ENCODE assay signal across 8 cellular contexts in the genomic region with DNA sequence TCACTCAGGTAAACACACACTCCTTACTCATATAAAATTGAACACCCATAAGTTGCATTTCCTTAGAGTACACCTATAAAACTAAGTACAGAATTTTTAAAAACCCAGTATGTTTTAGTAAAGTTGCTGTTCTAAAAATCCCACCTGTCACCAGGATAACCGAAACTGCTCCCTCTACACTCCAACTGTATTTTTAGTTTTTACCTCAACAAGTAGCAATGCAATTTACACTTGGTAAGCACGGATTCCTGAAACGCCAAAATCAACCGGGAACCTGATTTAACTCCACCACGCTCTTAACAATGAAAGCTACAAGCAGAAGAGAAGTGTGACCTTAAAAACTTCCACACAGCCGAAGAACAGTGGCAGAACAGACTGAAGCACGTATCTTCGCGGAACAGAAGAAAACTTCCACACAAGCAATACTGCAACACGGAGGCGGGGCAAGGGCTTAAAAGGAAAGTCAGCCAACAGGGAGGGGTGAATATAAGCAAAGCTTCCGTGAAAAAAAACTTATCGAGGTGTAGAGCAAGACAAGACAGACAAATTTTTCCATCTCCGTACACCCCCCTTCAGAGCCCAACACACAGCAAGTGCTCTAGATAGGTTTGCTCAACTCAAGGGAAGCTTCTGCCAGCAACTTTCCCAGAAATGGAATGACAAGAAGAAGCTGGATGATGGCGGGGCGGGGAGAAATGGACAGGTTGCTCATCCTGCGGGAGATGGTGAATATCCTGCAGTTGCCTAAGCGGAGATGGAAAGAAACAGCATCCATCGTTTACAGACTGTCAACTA. TPM values are rescaled to one million over a fixed set of nuclear protein-coding genes. Genes with fewer than 3 reads are reported as not detected.
DNase-seq lines count a peak whose midpoint lies in the region; ATAC-seq and TF ChIP-seq lines count a peak whose summit lies in the region.

No MANE protein-coding gene starts in this region.

- H3K4me1 ChIP-seq in neuron (ENCODE audit: insufficient read depth, low read length): peaks cover 7% of the 10 kb centered on the region

- peak overlapping the region; percentile 81 for H3K27ac Mint-ChIP-seq in activated T-helper 1 cell treated with anti-CD3 and anti-CD28 coated beads, Interleukin-12 subunit alpha, Interleukin-12 subunit beta, Interleukin-2, Interleukin-4 antibody, amounts not matched to agents 30 ng/mL and 10 ng/mL and 1 ng/mL, durations not matched to agents 14 hours and 24 hours and 36 hours

- no peak for TF ChIP-seq CTCF in fibroblast of pulmonary artery (IDR thresholded peaks at IDR 0.05; ENCODE audit: low read length, missing control alignments)

- H2AFZ ChIP-seq in neuron (ENCODE audit: low read depth, low read length): no peak overlapping the region

- ATAC-seq in HG02610 (IDR thresholded peaks at IDR 0.05; ENCODE audit: unreplicated experiment): no peak

- H3K36me3 ChIP-seq in neuron (ENCODE audit: insufficient read depth, low read length): peaks cover 5% of the 10 kb centered on the region

- DNase-seq in NCI-H2227 (lab: John Stamatoyannopoulos, UW; ENCODE audit: unreplicated experiment): peak; percentile 24
- no peak for DNase-seq in NCI-H2227 treated with DMSO at 0.1 percent for 48 hours (lab: John Stamatoyannopoulos, UW)
- DNase-seq in activated T-helper 1 cell treated with anti-CD3 and anti-CD28 coated beads, Interleukin-12 subunit alpha, Interleukin-12 subunit beta, Interleukin-2, Interleukin-4 antibody, amounts not matched to agents 30 ng/mL and 10 ng/mL and 1 ng/mL, durations not matched to agents 14 hours and 24 hours and 36 hours (ENCODE audit: low spot score): peak; percentile 66
- DNase-seq in fibroblast of pulmonary artery (ENCODE audit: low read depth): peak; percentile 62
- peak in 28 of 49 donors; percentile 4 to 67 (median 24) for DNase-seq in substantia nigra (lab: John Stamatoyannopoulos, UW)

- H3K27me3 Mint-ChIP-seq in activated T-helper 1 cell treated with anti-CD3 and anti-CD28 coated beads, Interleukin-12 subunit alpha, Interleukin-12 subunit beta, Interleukin-2, Interleukin-4 antibody, amounts not matched to agents 30 ng/mL and 10 ng/mL and 1 ng/mL, durations not matched to agents 14 hours and 24 hours and 36 hours (ENCODE audit: insufficient read depth): peaks cover 4% of the 10 kb centered on the region

- H3K4me1 Mint-ChIP-seq in activated T-helper 1 cell treated with anti-CD3 and anti-CD28 coated beads, Interleukin-12 subunit alpha, Interleukin-12 subunit beta, Interleukin-2, Interleukin-4 antibody, amounts not matched to agents 30 ng/mL and 10 ng/mL and 1 ng/mL, durations not matched to agents 14 hours and 24 hours and 36 hours (ENCODE audit: low read depth): peaks cover 50% of the 10 kb centered on the region

- peaks cover 22% of the 10 kb centered on the region for H3K36me3 Mint-ChIP-seq in activated T-helper 1 cell treated with anti-CD3 and anti-CD28 coated beads, Interleukin-12 subunit alpha, Interleukin-12 subunit beta, Interleukin-2, Interleukin-4 antibody, amounts not matched to agents 30 ng/mL and 10 ng/mL and 1 ng/mL, durations not matched to agents 14 hours and 24 hours and 36 hours (ENCODE audit: low read depth)

- H3K4me3 ChIP-seq in fibroblast of pulmonary artery (replicated peaks; ENCODE audit: low read depth, low read length) (peak overlapping the region; percentile 89), neuron (ENCODE audit: low read length) (peak overlapping the region; percentile 79)

- peak overlapping the region; percentile 27 for H3K27ac ChIP-seq in substantia nigra (ENCODE audit: low read depth, low read length, poor library complexity, severe bottlenecking)

- H3K9me3 Mint-ChIP-seq in activated T-helper 1 cell treated with anti-CD3 and anti-CD28 coated beads, Interleukin-12 subunit alpha, Interleukin-12 subunit beta, Interleukin-2, Interleukin-4 antibody, amounts not matched to agents 30 ng/mL and 10 ng/mL and 1 ng/mL, durations not matched to agents 14 hours and 24 hours and 36 hours: no peaks in the 10 kb centered on the region

- intact Hi-C loops in activated T-helper 1 cell treated with anti-CD3 and anti-CD28 coated beads, Interleukin-12 subunit alpha, Interleukin-12 subunit beta, Interleukin-2, Interleukin-4 antibody, amounts not matched to agents 30 ng/mL and 10 ng/mL and 1 ng/mL, durations not matched to agents 14 hours and 24 hours and 36 hours (cut with micrococcal nuclease): loop anchor here (1.0 to 10.0 kb wide), 7 partner anchors 20 to 926 kb away; a partner anchor contains a TSS

- peak overlapping the region; percentile 89 for H3K4me3 Mint-ChIP-seq in activated T-helper 1 cell treated with anti-CD3 and anti-CD28 coated beads, Interleukin-12 subunit alpha, Interleukin-12 subunit beta, Interleukin-2, Interleukin-4 antibody, amounts not matched to agents 30 ng/mL and 10 ng/mL and 1 ng/mL, durations not matched to agents 14 hours and 24 hours and 36 hours

- no peaks in the 10 kb centered on the region for H3K27me3 ChIP-seq in neuron (ENCODE audit: insufficient read depth, low read length)

- H3K9me3 ChIP-seq in neuron (ENCODE audit: low read length): no peaks in the 10 kb centered on the region

TF ChIP-seq in PFSK-1, 5 proteins besides CTCF, POLR2A, EP300 and RAD21:
- TF ChIP-seq POLR2AphosphoS5 (IDR thresholded peaks at IDR 0.05; ENCODE audit: low read depth, low read length) (no peak), TAF1 (IDR thresholded peaks at IDR 0.05; ENCODE audit: borderline replicate concordance, insufficient read depth, low read length) (peak; percentile 15; the same call in 1 of the 2 replicates), FOXP2 (optimal IDR thresholded peaks at IDR 0.05; ENCODE audit: borderline replicate concordance, extremely low read depth, extremely low read length, insufficient read depth) (no peak), SIN3A (IDR thresholded peaks at IDR 0.05; ENCODE audit: borderline replicate concordance, insufficient read depth, low read length) (peak; percentile 62; the same call in 1 of the 2 replicates)
- TF ChIP-seq, protein P1, sequence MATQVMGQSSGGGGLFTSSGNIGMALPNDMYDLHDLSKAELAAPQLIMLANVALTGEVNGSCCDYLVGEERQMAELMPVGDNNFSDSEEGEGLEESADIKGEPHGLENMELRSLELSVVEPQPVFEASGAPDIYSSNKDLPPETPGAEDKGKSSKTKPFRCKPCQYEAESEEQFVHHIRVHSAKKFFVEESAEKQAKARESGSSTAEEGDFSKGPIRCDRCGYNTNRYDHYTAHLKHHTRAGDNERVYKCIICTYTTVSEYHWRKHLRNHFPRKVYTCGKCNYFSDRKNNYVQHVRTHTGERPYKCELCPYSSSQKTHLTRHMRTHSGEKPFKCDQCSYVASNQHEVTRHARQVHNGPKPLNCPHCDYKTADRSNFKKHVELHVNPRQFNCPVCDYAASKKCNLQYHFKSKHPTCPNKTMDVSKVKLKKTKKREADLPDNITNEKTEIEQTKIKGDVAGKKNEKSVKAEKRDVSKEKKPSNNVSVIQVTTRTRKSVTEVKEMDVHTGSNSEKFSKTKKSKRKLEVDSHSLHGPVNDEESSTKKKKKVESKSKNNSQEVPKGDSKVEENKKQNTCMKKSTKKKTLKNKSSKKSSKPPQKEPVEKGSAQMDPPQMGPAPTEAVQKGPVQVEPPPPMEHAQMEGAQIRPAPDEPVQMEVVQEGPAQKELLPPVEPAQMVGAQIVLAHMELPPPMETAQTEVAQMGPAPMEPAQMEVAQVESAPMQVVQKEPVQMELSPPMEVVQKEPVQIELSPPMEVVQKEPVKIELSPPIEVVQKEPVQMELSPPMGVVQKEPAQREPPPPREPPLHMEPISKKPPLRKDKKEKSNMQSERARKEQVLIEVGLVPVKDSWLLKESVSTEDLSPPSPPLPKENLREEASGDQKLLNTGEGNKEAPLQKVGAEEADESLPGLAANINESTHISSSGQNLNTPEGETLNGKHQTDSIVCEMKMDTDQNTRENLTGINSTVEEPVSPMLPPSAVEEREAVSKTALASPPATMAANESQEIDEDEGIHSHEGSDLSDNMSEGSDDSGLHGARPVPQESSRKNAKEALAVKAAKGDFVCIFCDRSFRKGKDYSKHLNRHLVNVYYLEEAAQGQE (IDR thresholded peaks at IDR 0.05; ENCODE audit: insufficient read depth in 1 of 2, low read depth in 2 of 2, low read length in 2 of 2): no peak
TF ChIP-seq in PFSK-1: peak in this region for 2.

RNA-seq across cellular contexts. Expression of a gene that starts 1.4 kb away (rescaled TPM):
- polyA plus RNA-seq in PFSK-1 (2012; ENCODE audit: insufficient read length, low read depth): 55.4 TPM
- total RNA-seq in activated T-helper 1 cell treated with anti-CD3 and anti-CD28 coated beads, Interleukin-12 subunit alpha, Interleukin-12 subunit beta, Interleukin-2, Interleukin-4 antibody, amounts not matched to agents 30 ng/mL and 10 ng/mL and 1 ng/mL, durations not matched to agents 14 hours and 24 hours and 36 hours: 70.7 and 71.1 TPM in 2 replicates

RNA-seq across cellular contexts. Expression of a gene that starts 32.5 kb away (rescaled TPM):
- 74.3 TPM for polyA plus RNA-seq in PFSK-1 (2012; ENCODE audit: insufficient read length, low read depth)
- total RNA-seq in activated T-helper 1 cell treated with anti-CD3 and anti-CD28 coated beads, Interleukin-12 subunit alpha, Interleukin-12 subunit beta, Interleukin-2, Interleukin-4 antibody, amounts not matched to agents 30 ng/mL and 10 ng/mL and 1 ng/mL, durations not matched to agents 14 hours and 24 hours and 36 hours: 53.1 and 57.4 TPM in 2 replicates
